8 cellular contexts compared by ENCODE assay signal in the genomic region with DNA sequence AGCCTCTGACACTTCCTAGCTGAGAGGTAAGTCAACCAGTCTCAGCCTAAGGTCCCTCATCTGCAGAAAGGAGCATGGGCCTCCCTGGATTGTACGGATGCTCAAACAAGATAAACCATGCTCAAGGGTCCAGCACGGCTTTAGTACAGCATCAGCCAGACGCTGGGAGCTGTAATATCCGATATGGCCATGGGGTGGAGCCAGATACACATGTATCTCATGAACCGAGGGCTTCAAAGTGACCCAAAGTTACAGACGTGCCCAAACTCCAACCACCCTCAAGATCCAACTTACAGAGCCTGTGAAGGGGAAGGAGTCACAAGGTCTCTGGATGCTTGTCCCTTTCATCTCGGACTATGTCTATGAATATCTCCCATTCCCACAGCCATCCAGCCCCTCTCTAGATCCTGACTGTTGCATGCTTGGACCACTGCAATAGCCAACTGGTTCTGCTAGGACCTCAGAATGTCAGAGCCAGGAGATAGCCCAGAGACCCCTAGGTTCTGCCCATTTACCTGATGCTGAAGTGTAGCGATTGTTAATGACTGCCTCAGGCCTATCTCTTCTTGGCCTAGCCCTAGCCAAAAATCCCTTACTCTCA.
DNase-seq lines count a peak whose midpoint lies in the region; ATAC-seq and TF ChIP-seq lines count a peak whose summit lies in the region.

No MANE protein-coding gene starts in this region.

- no peak overlapping the region for H3K27ac ChIP-seq in KMS-11

- TF ChIP-seq CTCF in BE2C (IDR thresholded peaks at IDR 0.05; ENCODE audit: low read depth, low read length) (peak; percentile 87), KMS-11 (conservative IDR thresholded peaks at IDR 0.05; ENCODE audit: low read depth, low read length) (peak; percentile 97)

- intact Hi-C loops in posterior cingulate gyrus (cut with DNase I): loop anchor here (1.0 kb wide), 2 partner anchors 146 to 171 kb away; no protein-coding TSS in a partner anchor

- H3K4me1 ChIP-seq in BE2C: peaks cover 14% of the 10 kb centered on the region
- peaks cover 4% of the 10 kb centered on the region for H3K4me1 ChIP-seq in KMS-11 (ENCODE audit: low read depth, poor library complexity, severe bottlenecking)

- no peaks in the 10 kb centered on the region for H3K36me3 ChIP-seq in BE2C
- H3K36me3 ChIP-seq in KMS-11 (ENCODE audit: insufficient read depth): no peaks in the 10 kb centered on the region

- no peaks in the 10 kb centered on the region for H3K9me3 Mint-ChIP-seq in activated naive CD4-positive, alpha-beta T cell treated with anti-CD3 and anti-CD28 coated beads, Interleukin-2, amount 10 ng/mL, durations not matched to agents 7 days and 5 days

- H3K9me3 ChIP-seq in BE2C: no peaks in the 10 kb centered on the region

- no peaks in the 10 kb centered on the region for H4K20me1 ChIP-seq in KMS-11 (ENCODE audit: insufficient read depth)

- H3K27me3 ChIP-seq in BE2C (no peaks in the 10 kb centered on the region), KMS-11 (ENCODE audit: insufficient read depth, low read depth) (no peaks in the 10 kb centered on the region)

- CTCF ChIA-PET in activated naive CD4-positive, alpha-beta T cell treated with anti-CD3 and anti-CD28 coated beads, Interleukin-2, amount 10 ng/mL, durations not matched to agents 7 days and 5 days (lab: Charles Lee): interaction anchor here (0.6 to 6.4 kb wide), 34 partner anchors 10 to 562 kb away, joined by 3 to 74 read pairs (median 4); a partner anchor contains a TSS

- DNase-seq in BE2C: peak; percentile 77
- peak; percentile 90 for DNase-seq in activated naive CD4-positive, alpha-beta T cell treated with anti-CD3 and anti-CD28 coated beads, Interleukin-2, amount 10 ng/mL, durations not matched to agents 7 days and 5 days
- peak; percentile 51 for DNase-seq in glomerular endothelial cell (ENCODE audit: extremely low read depth, low read depth, low spot score)
- peak; percentile 69 to 98 (median 89) for DNase-seq in posterior cingulate gyrus
- peak; percentile 87 for DNase-seq in ureter (ENCODE audit: low spot score)

- H3K4me3 Mint-ChIP-seq in activated naive CD4-positive, alpha-beta T cell treated with anti-CD3 and anti-CD28 coated beads, Interleukin-2, amount 10 ng/mL, durations not matched to agents 7 days and 5 days: no peak overlapping the region

- H3K27me3 Mint-ChIP-seq in activated naive CD4-positive, alpha-beta T cell treated with anti-CD3 and anti-CD28 coated beads, Interleukin-2, amount 10 ng/mL, durations not matched to agents 7 days and 5 days: peaks cover 27% of the 10 kb centered on the region

- H3K4me1 Mint-ChIP-seq in activated naive CD4-positive, alpha-beta T cell treated with anti-CD3 and anti-CD28 coated beads, Interleukin-2, amount 10 ng/mL, durations not matched to agents 7 days and 5 days: no peaks in the 10 kb centered on the region

- ATAC-seq in GM19035 (IDR thresholded peaks at IDR 0.05; ENCODE audit: unreplicated experiment): peak; percentile 73
- ATAC-seq in SK-N-SH treated with all-trans-retinoic acid at 6 μM for 48 hours: peak; percentile 83

- H3K36me3 Mint-ChIP-seq in activated naive CD4-positive, alpha-beta T cell treated with anti-CD3 and anti-CD28 coated beads, Interleukin-2, amount 10 ng/mL, durations not matched to agents 7 days and 5 days: no peaks in the 10 kb centered on the region

- H2AFZ ChIP-seq in KMS-11 (ENCODE audit: low read depth): no peak overlapping the region

- H3K4me3 ChIP-seq in BE2C (ENCODE audit: low read depth, low read length) (no peak overlapping the region), KMS-11 (IDR thresholded peaks at IDR 0.05; ENCODE audit: insufficient read depth, low read depth, low read length) (no peak overlapping the region)

- H3K27ac Mint-ChIP-seq in activated naive CD4-positive, alpha-beta T cell treated with anti-CD3 and anti-CD28 coated beads, Interleukin-2, amount 10 ng/mL, durations not matched to agents 7 days and 5 days: no peak overlapping the region

- no peaks in the 10 kb centered on the region for H3K79me2 ChIP-seq in KMS-11 (ENCODE audit: insufficient read depth, low read depth)

- no peak overlapping the region for H3K4me2 ChIP-seq in KMS-11

- no peak overlapping the region for H3K9ac ChIP-seq in KMS-11

TF ChIP-seq in SK-N-SH treated with all-trans-retinoic acid at 6 μM for 48 hours, 23 proteins besides CTCF, POLR2A, EP300 and RAD21:
- TF ChIP-seq GLIS3 (CRISPR knock-in tag; IDR thresholded peaks at IDR 0.05) (no peak), TOX (CRISPR knock-in tag; IDR thresholded peaks at IDR 0.05; ENCODE audit: borderline replicate concordance) (no peak), ARNTL (CRISPR knock-in tag; IDR thresholded peaks at IDR 0.05; ENCODE audit: borderline replicate concordance, low read depth) (no peak), ZC3H10 (CRISPR knock-in tag; IDR thresholded peaks at IDR 0.05) (no peak), PPARA (CRISPR knock-in tag; IDR thresholded peaks at IDR 0.05; ENCODE audit: borderline replicate concordance) (no peak), ZNF70 (CRISPR knock-in tag; IDR thresholded peaks at IDR 0.05) (no peak), BACH2 (CRISPR knock-in tag; IDR thresholded peaks at IDR 0.05; ENCODE audit: borderline replicate concordance) (no peak), OSR1 (CRISPR knock-in tag; IDR thresholded peaks at IDR 0.05) (no peak)
- TF ChIP-seq, protein P1, sequence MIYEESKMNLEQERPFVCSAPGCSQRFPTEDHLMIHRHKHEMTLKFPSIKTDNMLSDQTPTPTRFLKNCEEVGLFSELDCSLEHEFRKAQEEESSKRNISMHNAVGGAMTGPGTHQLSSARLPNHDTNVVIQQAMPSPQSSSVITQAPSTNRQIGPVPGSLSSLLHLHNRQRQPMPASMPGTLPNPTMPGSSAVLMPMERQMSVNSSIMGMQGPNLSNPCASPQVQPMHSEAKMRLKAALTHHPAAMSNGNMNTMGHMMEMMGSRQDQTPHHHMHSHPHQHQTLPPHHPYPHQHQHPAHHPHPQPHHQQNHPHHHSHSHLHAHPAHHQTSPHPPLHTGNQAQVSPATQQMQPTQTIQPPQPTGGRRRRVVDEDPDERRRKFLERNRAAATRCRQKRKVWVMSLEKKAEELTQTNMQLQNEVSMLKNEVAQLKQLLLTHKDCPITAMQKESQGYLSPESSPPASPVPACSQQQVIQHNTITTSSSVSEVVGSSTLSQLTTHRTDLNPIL (CRISPR knock-in tag; IDR thresholded peaks at IDR 0.05; ENCODE audit: low read depth): no peak
- TF ChIP-seq, protein P2, sequence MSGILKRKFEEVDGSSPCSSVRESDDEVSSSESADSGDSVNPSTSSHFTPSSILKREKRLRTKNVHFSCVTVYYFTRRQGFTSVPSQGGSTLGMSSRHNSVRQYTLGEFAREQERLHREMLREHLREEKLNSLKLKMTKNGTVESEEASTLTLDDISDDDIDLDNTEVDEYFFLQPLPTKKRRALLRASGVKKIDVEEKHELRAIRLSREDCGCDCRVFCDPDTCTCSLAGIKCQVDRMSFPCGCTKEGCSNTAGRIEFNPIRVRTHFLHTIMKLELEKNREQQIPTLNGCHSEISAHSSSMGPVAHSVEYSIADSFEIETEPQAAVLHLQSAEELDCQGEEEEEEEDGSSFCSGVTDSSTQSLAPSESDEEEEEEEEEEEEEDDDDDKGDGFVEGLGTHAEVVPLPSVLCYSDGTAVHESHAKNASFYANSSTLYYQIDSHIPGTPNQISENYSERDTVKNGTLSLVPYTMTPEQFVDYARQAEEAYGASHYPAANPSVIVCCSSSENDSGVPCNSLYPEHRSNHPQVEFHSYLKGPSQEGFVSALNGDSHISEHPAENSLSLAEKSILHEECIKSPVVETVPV (CRISPR knock-in tag; IDR thresholded peaks at IDR 0.05): no peak
- TF ChIP-seq, protein P3, sequence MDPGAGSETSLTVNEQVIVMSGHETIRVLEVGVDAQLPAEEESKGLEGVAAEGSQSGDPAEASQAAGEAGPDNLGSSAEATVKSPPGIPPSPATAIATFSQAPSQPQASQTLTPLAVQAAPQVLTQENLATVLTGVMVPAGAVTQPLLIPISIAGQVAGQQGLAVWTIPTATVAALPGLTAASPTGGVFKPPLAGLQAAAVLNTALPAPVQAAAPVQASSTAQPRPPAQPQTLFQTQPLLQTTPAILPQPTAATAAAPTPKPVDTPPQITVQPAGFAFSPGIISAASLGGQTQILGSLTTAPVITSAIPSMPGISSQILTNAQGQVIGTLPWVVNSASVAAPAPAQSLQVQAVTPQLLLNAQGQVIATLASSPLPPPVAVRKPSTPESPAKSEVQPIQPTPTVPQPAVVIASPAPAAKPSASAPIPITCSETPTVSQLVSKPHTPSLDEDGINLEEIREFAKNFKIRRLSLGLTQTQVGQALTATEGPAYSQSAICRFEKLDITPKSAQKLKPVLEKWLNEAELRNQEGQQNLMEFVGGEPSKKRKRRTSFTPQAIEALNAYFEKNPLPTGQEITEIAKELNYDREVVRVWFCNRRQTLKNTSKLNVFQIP (CRISPR knock-in tag; IDR thresholded peaks at IDR 0.05; ENCODE audit: borderline replicate concordance, low read depth): no peak
